In the genomic region with DNA sequence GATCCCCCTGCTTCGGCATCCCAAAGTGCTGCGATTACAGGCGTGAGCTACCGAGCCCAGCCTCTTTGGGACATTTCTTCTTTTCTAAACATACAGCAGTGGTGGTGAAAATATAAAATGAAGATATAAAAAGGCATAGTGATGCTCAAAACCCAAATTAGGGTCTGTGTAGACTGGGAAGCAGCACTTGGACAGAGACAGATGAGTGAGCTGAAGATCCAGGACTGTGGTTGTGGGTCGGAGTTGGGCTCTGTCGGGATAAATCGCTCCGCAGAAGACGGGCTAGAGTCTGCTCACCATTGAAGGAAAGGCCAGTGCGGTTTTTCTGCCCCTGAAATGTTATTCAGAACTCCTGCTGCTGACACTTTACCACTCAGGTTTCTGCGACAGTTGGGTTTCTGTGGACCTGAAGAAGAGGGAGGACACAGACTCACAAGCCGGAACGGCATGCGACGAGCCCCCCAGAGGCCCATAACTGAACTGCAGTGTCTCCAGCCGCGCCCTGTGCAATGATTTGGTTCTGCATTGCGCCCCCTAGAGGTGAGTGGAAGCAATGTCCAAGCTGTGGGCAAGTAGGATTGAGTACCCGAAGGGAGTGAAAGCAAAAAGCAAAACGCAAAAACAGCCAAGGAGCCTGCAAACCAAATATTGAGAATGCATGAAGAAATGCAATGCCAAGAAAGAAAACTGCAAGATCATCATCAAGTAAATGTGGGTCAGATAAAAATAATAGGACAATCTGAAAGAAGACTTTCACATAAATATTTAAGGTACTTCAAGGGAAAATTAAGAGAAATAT, we compare ENCODE assay signal across 1 cellular context.
TF ChIP-seq lines count a peak whose summit lies in the region.

No MANE protein-coding gene starts in this region.

TF ChIP-seq in H1, 55 proteins besides CTCF, POLR2A, EP300 and RAD21 (continued from another document):
- TF ChIP-seq, protein P1, sequence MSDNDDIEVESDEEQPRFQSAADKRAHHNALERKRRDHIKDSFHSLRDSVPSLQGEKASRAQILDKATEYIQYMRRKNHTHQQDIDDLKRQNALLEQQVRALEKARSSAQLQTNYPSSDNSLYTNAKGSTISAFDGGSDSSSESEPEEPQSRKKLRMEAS (IDR thresholded peaks at IDR 0.05), result peak; percentile 47; the same call in 1 of the 2 replicates
- peak; percentile 10 for TF ChIP-seq NANOG (IDR thresholded peaks at IDR 0.05; ENCODE audit: insufficient read depth, low read depth, low read length, poor library complexity, severe bottlenecking)
- no peak for TF ChIP-seq POU5F1 (IDR thresholded peaks at IDR 0.05; ENCODE audit: low read depth, low read length)
- TF ChIP-seq YY1 (IDR thresholded peaks at IDR 0.05; ENCODE audit: low read depth, low read length), result 0 out of 2 replicates have a peak, but pooled peaks have one; percentile 36
- TF ChIP-seq EGR1 (IDR thresholded peaks at IDR 0.05; ENCODE audit: borderline replicate concordance, low read depth, low read length), result no peak
